Comparison of ENCODE assay signal across 24 cellular contexts in genomic region chr19:7897289-7897688, GRCh38. TPM values are rescaled to one million over a fixed set of nuclear protein-coding genes. Genes with fewer than 3 reads are reported as not detected.
DNase-seq lines count a peak whose midpoint lies in the region; ATAC-seq, FAIRE-seq and TF ChIP-seq lines count a peak whose summit lies in the region.
"Had no signal": no experiment of that assay in that cellular context is flagged by ENCODE, and none has a peak within 500 bp of the region (broad histone marks: within the 10 kb centered on the region; RNA-seq: fewer than 3 reads in every experiment).

No MANE protein-coding gene starts in this region.

- H3K9me3 ChIP-seq in K562 (replicated peaks; ENCODE audit: control insufficient read depth, insufficient read depth, low read depth, low read length) (no peaks in the 10 kb centered on the region), left lung (no peaks in the 10 kb centered on the region), upper lobe of right lung (no peaks in the 10 kb centered on the region)
- H3K9me3 ChIP-seq: SJSA1 had no signal

- no peak for DNase-seq in activated naive CD4-positive, alpha-beta T cell treated with anti-CD3 and anti-CD28 coated beads, Interleukin-2, amount 10 ng/mL, durations not matched to agents 7 days and 5 days
- DNase-seq in activated naive CD4-positive, alpha-beta T cell (lab: John Stamatoyannopoulos, UW), result no peak
- no peak for DNase-seq in K562 (ENCODE audit: extremely low read depth in 1 of 4, low spot score in 3 of 4)
- no peak for DNase-seq in left lung
- DNase-seq in upper lobe of right lung, result no peak
- DNase-seq in posterior cingulate gyrus, result no peak
- DNase-seq in NCI-H1694 (lab: John Stamatoyannopoulos, UW), result no peak
- no peak for DNase-seq in central memory CD4-positive, alpha-beta T cell
- DNase-seq: 8988T, COR-L47, DMS 273 treated with DMSO at 0.1 percent for 48 hours, DND-41, NCI-H1105 treated with DMSO at 0.1 percent for 48 hours, NCI-H187, NCI-H2107, NCI-H510A treated with DMSO at 0.1 percent for 48 hours, NCI-H774, PC-9 had no signal

- H3K4me3 Mint-ChIP-seq in activated naive CD4-positive, alpha-beta T cell treated with anti-CD3 and anti-CD28 coated beads, Interleukin-2, amount 10 ng/mL, durations not matched to agents 7 days and 5 days, result no peak overlapping the region
- H3K4me3 Mint-ChIP-seq: CD14-positive monocyte had no signal

- no peak for FAIRE-seq in K562 (lab: Jason Lieb, UNC)

- in situ Hi-C loops in K562 (cut with MboI), result no loop called here

- H3K9me3 Mint-ChIP-seq in activated naive CD4-positive, alpha-beta T cell treated with anti-CD3 and anti-CD28 coated beads, Interleukin-2, amount 10 ng/mL, durations not matched to agents 7 days and 5 days, result no peaks in the 10 kb centered on the region
- H3K9me3 Mint-ChIP-seq: CD14-positive monocyte had no signal

- H3K4me2 ChIP-seq in K562 (ENCODE audit: insufficient read depth, low read length), result no peak overlapping the region
- H3K4me2 ChIP-seq: PC-9 had no signal

- TF ChIP-seq CTCF in K562 (IDR thresholded peaks at IDR 0.05 in 2 of 3, conservative IDR thresholded peaks at IDR 0.05 in 1 of 3; ENCODE audit: insufficient read depth in 2 of 3, low read depth in 1 of 3, low read length in 3 of 3) (no peak), left lung (IDR thresholded peaks at IDR 0.05) (no peak), upper lobe of right lung (IDR thresholded peaks at IDR 0.05) (no peak)

- CTCF ChIA-PET in activated naive CD4-positive, alpha-beta T cell treated with anti-CD3 and anti-CD28 coated beads, Interleukin-2, amount 10 ng/mL, durations not matched to agents 7 days and 5 days (lab: Charles Lee), result no interaction called here
- CTCF ChIA-PET in K562 (lab: Yijun Ruan, JAX; ENCODE audit: low intra/inter-chr PET ratio), result no interaction called here

- H3K36me3 ChIP-seq in K562 (ENCODE audit: control insufficient read depth, insufficient read depth, low read length) (peaks cover 19% of the 10 kb centered on the region; the same call in 1 of the 3 replicates), left lung (no peaks in the 10 kb centered on the region), upper lobe of right lung (no peaks in the 10 kb centered on the region)
- H3K36me3 ChIP-seq: SJSA1 had no signal

- TF ChIP-seq EP300 in K562 (IDR thresholded peaks at IDR 0.05; ENCODE audit: low read length), result no peak

- WGBS in K562 (ENCODE audit: insufficient coverage, low coverage, missing lambda C conversion rate), result 69% methylated on average over 9 of the region's 11 CpGs

- intact Hi-C loops in K562 (cut with micrococcal nuclease) (no loop called here), left lung (cut with DNase I) (no loop called here), upper lobe of right lung (cut with DNase I) (no loop called here), posterior cingulate gyrus (cut with DNase I) (no loop called here)

- no peak overlapping the region for H2AFZ ChIP-seq in K562 (ENCODE audit: low read depth, low read length)
- H2AFZ ChIP-seq: PC-9 had no signal

- H3K79me2 ChIP-seq in K562 (ENCODE audit: control insufficient read depth, insufficient read depth, low read length), result peaks cover 3% of the 10 kb centered on the region; the same call in 2 of the 3 replicates

- H3K9me1 ChIP-seq in K562 (ENCODE audit: control insufficient read depth, insufficient read depth, low read length), result no peaks in the 10 kb centered on the region

- no TSS peak for BruUV-seq in K562 (replicated peaks; lab: Mats Ljungman, UMichigan)

- peak overlapping the region; percentile 78 for H3K27ac Mint-ChIP-seq in activated naive CD4-positive, alpha-beta T cell treated with anti-CD3 and anti-CD28 coated beads, Interleukin-2, amount 10 ng/mL, durations not matched to agents 7 days and 5 days
- H3K27ac Mint-ChIP-seq: CD14-positive monocyte had no signal

- H3K27ac ChIP-seq in K562 (ENCODE audit: extremely low read depth, low read depth, low read length) (no peak overlapping the region), left lung (no peak overlapping the region), upper lobe of right lung (no peak overlapping the region)
- H3K27ac ChIP-seq: PC-9, SJSA1 had no signal

- TF ChIP-seq POLR2A in K562 (conservative IDR thresholded peaks at IDR 0.05), result no peak

- H3K4me1 ChIP-seq in K562 (replicated peaks in 1 of 2; ENCODE audit: control insufficient read depth in 2 of 2, insufficient read depth in 2 of 2, low read length in 2 of 2) (peaks cover 4 to 28% of the 10 kb centered on the region in 2 experiments; a peak in 4 of 5 replicates), left lung (peaks cover under 1 to 3% of the 10 kb centered on the region in 2 donors), upper lobe of right lung (peaks cover under 1% of the 10 kb centered on the region)
- H3K4me1 ChIP-seq: SJSA1 had no signal

- H3K9ac ChIP-seq in K562 (ENCODE audit: insufficient read depth in 1 of 2, low read depth in 2 of 2, low read length in 2 of 2), result no peak overlapping the region

- H4K20me1 ChIP-seq in K562 (replicated peaks; ENCODE audit: control insufficient read depth, insufficient read depth, low read length), result no peaks in the 10 kb centered on the region

- POLR2A ChIA-PET in K562 (lab: Yijun Ruan, JAX), result interaction anchor here (0.6 to 1.1 kb wide), 4 partner anchors 9 to 28 kb away, joined by 3 to 6 read pairs (median 4); partner anchors contain the start of genes LRRC8E and TGFBR3L

- no peak for TF ChIP-seq RAD21 in K562 (CRISPR knock-in tag; conservative IDR thresholded peaks at IDR 0.05 in 1 of 2, IDR thresholded peaks at IDR 0.05 in 1 of 2)

- peaks cover 39% of the 10 kb centered on the region for H3K27me3 Mint-ChIP-seq in activated naive CD4-positive, alpha-beta T cell treated with anti-CD3 and anti-CD28 coated beads, Interleukin-2, amount 10 ng/mL, durations not matched to agents 7 days and 5 days

- H3K4me3 ChIP-seq in K562 (no peak overlapping the region), left lung (no peak overlapping the region), upper lobe of right lung (no peak overlapping the region)
- H3K4me3 ChIP-seq: PC-9, SJSA1 had no signal

- no peaks in the 10 kb centered on the region for H3K36me3 Mint-ChIP-seq in activated naive CD4-positive, alpha-beta T cell treated with anti-CD3 and anti-CD28 coated beads, Interleukin-2, amount 10 ng/mL, durations not matched to agents 7 days and 5 days
- H3K36me3 Mint-ChIP-seq: CD14-positive monocyte had no signal

- ATAC-seq in K562 (no peak), left lung (peak; percentile 15), upper lobe of right lung (peak; percentile 51)

- H3K27me3 ChIP-seq in K562 (ENCODE audit: control insufficient read depth in 2 of 2, insufficient read depth in 2 of 2, low read length in 2 of 2), result no peaks in the 10 kb centered on the region
- peaks cover 0 to 34% of the 10 kb centered on the region in 2 donors for H3K27me3 ChIP-seq in left lung
- H3K27me3 ChIP-seq in upper lobe of right lung, result no peaks in the 10 kb centered on the region
- H3K27me3 ChIP-seq: SJSA1 had no signal

- peaks cover 5% of the 10 kb centered on the region for H3K4me1 Mint-ChIP-seq in activated naive CD4-positive, alpha-beta T cell treated with anti-CD3 and anti-CD28 coated beads, Interleukin-2, amount 10 ng/mL, durations not matched to agents 7 days and 5 days

RNA-seq across cellular contexts. Expression of gene MAP2K7, which starts 6.4 kb away (rescaled TPM):
- total RNA-seq in K562 (2011; cell fraction: chromatin; rRNA removed; ENCODE audit: low replicate concordance), result 34.2 and 92.8 TPM in 2 replicates
- 57.2 and 57.4 TPM in 2 replicates for total RNA-seq in K562 (2011; cell fraction: nucleolus; rRNA removed)
- total RNA-seq in K562 (2011; cell fraction: nucleoplasm; rRNA removed), result 41.1 and 52.7 TPM in 2 replicates
- total RNA-seq in K562 (2014; rRNA removed), result 19.4 and 23.9 TPM in 2 replicates
- total RNA-seq in K562 (2014; rRNA removed; fragmentation: Illumina TruSeq; extraction: Trizol), result 3.1 and 4.1 TPM in 2 replicates
- 11.3 and 12.3 TPM in 2 replicates for total RNA-seq in K562 (2015; rRNA removed; fragmentation: Illumina TruSeq; extraction: Trizol)
- 43.8 and 45.8 TPM in 2 replicates for total RNA-seq in K562 (2021)
- 14.9 and 15.7 TPM in 2 replicates for polyA plus RNA-seq in K562 (2011; rRNA removed)
- 16.0 and 27.0 TPM in 2 replicates for polyA plus RNA-seq in K562 (2011; cell fraction: cytosol; rRNA removed)
- 39.0 and 61.8 TPM in 2 replicates for polyA plus RNA-seq in K562 (2011; cell fraction: nucleus; rRNA removed)
- 29.3 and 31.2 TPM in 2 replicates for polyA plus RNA-seq in K562 (2012)
- 14.1 and 27.3 TPM in 2 replicates for polyA plus RNA-seq in K562 (2014; fragmentation: Illumina TruSeq; extraction: Trizol)
- under 1 TPM; 0.51 to 0.99 TPM for polyA plus RNA-seq in K562 (2014; fragmentation: Nextera tagmentation; extraction: Ambion mirVana)
- polyA plus RNA-seq in K562 (2014; rRNA removed), result 37.6 and 40.1 TPM in 2 replicates
- 4.7 and 7.6 TPM in 2 replicates for polyA minus RNA-seq in K562 (2011; rRNA and poly(A)+ RNA removed)
- polyA minus RNA-seq in K562 (2011; cell fraction: cytosol; rRNA and poly(A)+ RNA removed), result 17.0 and 17.8 TPM in 2 replicates
- 14.3 and 15.6 TPM in 2 replicates for polyA minus RNA-seq in K562 (2011; cell fraction: nucleus; rRNA and poly(A)+ RNA removed)
- total RNA-seq in left lung, result 10 to 100 TPM; 30.5 to 31.1 TPM
- 36.4 TPM for total RNA-seq in upper lobe of right lung

RNA-seq across cellular contexts. Expression of gene LRRC8E, which starts 9.0 kb away (rescaled TPM):
- 12.2 and 21.7 TPM in 2 replicates for total RNA-seq in K562 (2011; cell fraction: chromatin; rRNA removed; ENCODE audit: low replicate concordance)
- total RNA-seq in K562 (2011; cell fraction: nucleolus; rRNA removed), result 17.6 and 21.2 TPM in 2 replicates
- 11.2 and 13.3 TPM in 2 replicates for total RNA-seq in K562 (2011; cell fraction: nucleoplasm; rRNA removed)
- total RNA-seq in K562 (2014; rRNA removed) (4.8 TPM in 2 replicates), K562 (2014; rRNA removed; fragmentation: Illumina TruSeq; extraction: Trizol) (1.4 and 3.2 TPM in 2 replicates), K562 (2015; rRNA removed; fragmentation: Illumina TruSeq; extraction: Trizol) (2.6 and 3.1 TPM in 2 replicates), K562 (2021) (5.7 and 7.1 TPM in 2 replicates), left lung (10 to 100 TPM in 1 of 2 donors, 1 to 10 TPM in 1; 5.9 to 10.5 TPM), upper lobe of right lung (11.0 TPM)
- polyA plus RNA-seq in K562 (2011; rRNA removed) (5.3 and 6.2 TPM in 2 replicates), K562 (2014; fragmentation: Illumina TruSeq; extraction: Trizol) (3.5 and 4.9 TPM in 2 replicates), K562 (2014; fragmentation: Nextera tagmentation; extraction: Ambion mirVana) (under 1 TPM in 1 of 2 experiments, not detected in 1; 0.08 TPM), K562 (2014; rRNA removed) (1.7 and 3.5 TPM in 2 replicates)
- polyA plus RNA-seq in K562 (2011; cell fraction: cytosol; rRNA removed), result 4.5 and 8.1 TPM in 2 replicates
- polyA plus RNA-seq in K562 (2011; cell fraction: nucleus; rRNA removed), result 4.7 and 5.5 TPM in 2 replicates
- 3.0 and 3.6 TPM in 2 replicates for polyA plus RNA-seq in K562 (2012)
- polyA minus RNA-seq in K562 (2011; rRNA and poly(A)+ RNA removed), result 4.9 and 6.5 TPM in 2 replicates
- polyA minus RNA-seq in K562 (2011; cell fraction: cytosol; rRNA and poly(A)+ RNA removed), result 5.1 and 6.6 TPM in 2 replicates
- 2.3 and 3.1 TPM in 2 replicates for polyA minus RNA-seq in K562 (2011; cell fraction: nucleus; rRNA and poly(A)+ RNA removed)
- total RNA-seq: G401 had no signal
- polyA plus RNA-seq: CD14-positive monocyte had no signal

RNA-seq across cellular contexts. Expression of gene TGFBR3L, which starts 17.3 kb away (rescaled TPM):
- 0.69 TPM in 1 of 2 replicates, not detected in the other for total RNA-seq in K562 (2011; cell fraction: chromatin; rRNA removed; ENCODE audit: low replicate concordance)
- 0.33 TPM in 1 of 2 replicates, not detected in the other for total RNA-seq in K562 (2011; cell fraction: nucleolus; rRNA removed)
- total RNA-seq in K562 (2011; cell fraction: nucleoplasm; rRNA removed), result not detected in 2 replicates
- total RNA-seq in K562 (2014; rRNA removed) (not detected in 2 replicates), K562 (2014; rRNA removed; fragmentation: Illumina TruSeq; extraction: Trizol) (not detected in 2 replicates), K562 (2015; rRNA removed; fragmentation: Illumina TruSeq; extraction: Trizol) (not detected in 2 replicates), K562 (2021) (0.18 TPM in 1 of 2 replicates, not detected in the other), left lung (under 1 TPM; 0.29 to 0.55 TPM), upper lobe of right lung (1.2 TPM)
- polyA plus RNA-seq in K562 (2011; rRNA removed) (0.08 TPM in 1 of 2 replicates, not detected in the other), K562 (2014; fragmentation: Illumina TruSeq; extraction: Trizol) (not detected in 2 replicates), K562 (2014; fragmentation: Nextera tagmentation; extraction: Ambion mirVana) (not detected), K562 (2014; rRNA removed) (not detected in 2 replicates)
- polyA plus RNA-seq in K562 (2011; cell fraction: cytosol; rRNA removed), result 0.09 TPM in 2 replicates
- 0.15 and 0.58 TPM in 2 replicates for polyA plus RNA-seq in K562 (2011; cell fraction: nucleus; rRNA removed)
- 0.26 and 0.28 TPM in 2 replicates for polyA plus RNA-seq in K562 (2012)
- not detected in 2 replicates for polyA minus RNA-seq in K562 (2011; rRNA and poly(A)+ RNA removed)
- not detected in 2 replicates for polyA minus RNA-seq in K562 (2011; cell fraction: cytosol; rRNA and poly(A)+ RNA removed)
- polyA minus RNA-seq in K562 (2011; cell fraction: nucleus; rRNA and poly(A)+ RNA removed), result not detected in 2 replicates
- total RNA-seq: G401, H4, SJSA1 had no signal
- polyA plus RNA-seq: AG04450, CD14-positive monocyte had no signal

RNA-seq across cellular contexts. Expression of gene SNAPC2, which starts 22.8 kb away (rescaled TPM):
- 4.4 and 13.6 TPM in 2 replicates for total RNA-seq in K562 (2011; cell fraction: chromatin; rRNA removed; ENCODE audit: low replicate concordance)
- total RNA-seq in K562 (2011; cell fraction: nucleolus; rRNA removed), result 10.9 and 14.3 TPM in 2 replicates
- total RNA-seq in K562 (2011; cell fraction: nucleoplasm; rRNA removed), result 9.5 and 10.0 TPM in 2 replicates
- total RNA-seq in K562 (2014; rRNA removed) (30.3 and 42.7 TPM in 2 replicates), K562 (2014; rRNA removed; fragmentation: Illumina TruSeq; extraction: Trizol) (4.1 and 4.2 TPM in 2 replicates), K562 (2015; rRNA removed; fragmentation: Illumina TruSeq; extraction: Trizol) (15.3 and 15.9 TPM in 2 replicates), K562 (2021) (37.1 and 45.1 TPM in 2 replicates), left lung (10 to 100 TPM; 15.2 to 20.5 TPM), upper lobe of right lung (28.9 TPM)
- polyA plus RNA-seq in K562 (2011; rRNA removed) (10.9 and 20.1 TPM in 2 replicates), K562 (2014; fragmentation: Illumina TruSeq; extraction: Trizol) (18.2 and 39.9 TPM in 2 replicates), K562 (2014; fragmentation: Nextera tagmentation; extraction: Ambion mirVana) (1 to 10 TPM in 1 of 2 experiments, under 1 TPM in 1; 0.59 to 1.4 TPM), K562 (2014; rRNA removed) (32.0 and 34.4 TPM in 2 replicates)
- polyA plus RNA-seq in K562 (2011; cell fraction: cytosol; rRNA removed), result 18.7 and 40.5 TPM in 2 replicates
- polyA plus RNA-seq in K562 (2011; cell fraction: nucleus; rRNA removed), result 18.7 and 32.8 TPM in 2 replicates
- 30.8 and 37.6 TPM in 2 replicates for polyA plus RNA-seq in K562 (2012)
- 4.3 and 4.8 TPM in 2 replicates for polyA minus RNA-seq in K562 (2011; rRNA and poly(A)+ RNA removed)
- 14.0 and 17.1 TPM in 2 replicates for polyA minus RNA-seq in K562 (2011; cell fraction: cytosol; rRNA and poly(A)+ RNA removed)
- 9.7 and 13.1 TPM in 2 replicates for polyA minus RNA-seq in K562 (2011; cell fraction: nucleus; rRNA and poly(A)+ RNA removed)

RNA-seq across cellular contexts. Expression of gene PRR36, which starts 23.1 kb away (rescaled TPM):
- 0.14 and 0.35 TPM in 2 replicates for total RNA-seq in K562 (2011; cell fraction: chromatin; rRNA removed; ENCODE audit: low replicate concordance)
- 0.17 and 0.26 TPM in 2 replicates for total RNA-seq in K562 (2011; cell fraction: nucleolus; rRNA removed)
- 0.22 and 0.53 TPM in 2 replicates for total RNA-seq in K562 (2011; cell fraction: nucleoplasm; rRNA removed)
- total RNA-seq in K562 (2014; rRNA removed), result 0.05 TPM in 1 of 2 replicates, not detected in the other
- total RNA-seq in K562 (2014; rRNA removed; fragmentation: Illumina TruSeq; extraction: Trizol), result not detected in 2 replicates
- 0.04 TPM in 1 of 2 replicates, not detected in the other for total RNA-seq in K562 (2015; rRNA removed; fragmentation: Illumina TruSeq; extraction: Trizol)
- 0.29 and 0.42 TPM in 2 replicates for total RNA-seq in K562 (2021)
- 0.07 TPM in 1 of 2 replicates, not detected in the other for polyA plus RNA-seq in K562 (2011; rRNA removed)
- polyA plus RNA-seq in K562 (2011; cell fraction: cytosol; rRNA removed), result 0.09 and 0.13 TPM in 2 replicates
- 0.25 and 0.30 TPM in 2 replicates for polyA plus RNA-seq in K562 (2011; cell fraction: nucleus; rRNA removed)
- polyA plus RNA-seq in K562 (2012), result 0.16 and 0.22 TPM in 2 replicates
- polyA plus RNA-seq in K562 (2014; fragmentation: Illumina TruSeq; extraction: Trizol), result 0.06 and 0.14 TPM in 2 replicates
- polyA plus RNA-seq in K562 (2014; fragmentation: Nextera tagmentation; extraction: Ambion mirVana), result not detected
- not detected in 2 replicates for polyA plus RNA-seq in K562 (2014; rRNA removed)
- polyA minus RNA-seq in K562 (2011; rRNA and poly(A)+ RNA removed), result 0.06 TPM in 1 of 2 replicates, not detected in the other
- 0.29 and 0.82 TPM in 2 replicates for polyA minus RNA-seq in K562 (2011; cell fraction: cytosol; rRNA and poly(A)+ RNA removed)
- 0.11 and 0.13 TPM in 2 replicates for polyA minus RNA-seq in K562 (2011; cell fraction: nucleus; rRNA and poly(A)+ RNA removed)
- 1 to 10 TPM; 1.2 to 4.2 TPM for total RNA-seq in left lung
- total RNA-seq in upper lobe of right lung, result 2.6 TPM
- total RNA-seq: H4, M059J, SJSA1 had no signal
- polyA plus RNA-seq: AG04450, CD14-positive monocyte had no signal
